15 cellular contexts compared by ENCODE assay signal in genomic region chr18:79588131-79588635, GRCh38.
A peak's percentile ranks its signal among the peaks of the same experiment; 100 is the strongest.
DNase-seq lines count a peak whose midpoint lies in the region; ATAC-seq lines count a peak whose summit lies in the region.
"Had no signal": no experiment of that assay in that cellular context is flagged by ENCODE, and none has a peak within 500 bp of the region (broad histone marks: within the 10 kb centered on the region; RNA-seq: fewer than 3 reads in every experiment).

No MANE protein-coding gene starts in this region.

- no peaks in the 10 kb centered on the region for H3K4me1 ChIP-seq in aorta (ENCODE audit: control insufficient read depth in 1 of 2, insufficient read depth in 2 of 2, low read length in 2 of 2)

- H3K27me3 ChIP-seq in aorta (ENCODE audit: control insufficient read depth in 1 of 2, insufficient read depth in 2 of 2, low read length in 1 of 2), result no peaks in the 10 kb centered on the region
- H3K27me3 ChIP-seq: Peyer's patch had no signal

- no peaks in the 10 kb centered on the region for H3K36me3 ChIP-seq in aorta (ENCODE audit: control insufficient read depth in 1 of 2, insufficient read depth in 2 of 2, low read length in 1 of 2)
- H3K36me3 ChIP-seq: Peyer's patch had no signal

- DNase-seq in cardiac septum (ENCODE audit: low spot score) (peak; percentile 56), Right ventricle myocardium inferior (ENCODE audit: missing footprints) (no peak), left colon (peak; percentile 5 to 10), sciatic nerve (ENCODE audit: low spot score) (peak; percentile 55), aorta (peak; percentile 74 to 80), ecto neural progenitor cell (ENCODE audit: low spot score) (no peak), islet precursor cell (no peak)
- DNase-seq: activated CD4-positive, alpha-beta T cell treated with anti-CD3 and anti-CD28 coated beads, Interleukin-2, amount 50 U/mL, for 4 hours; activated T-cell treated with anti-CD3 and anti-CD28 coated beads, Interleukin-2, amount 50 U/mL, for 24 hours; DND-41; foreskin melanocyte; NCI-H2029 treated with DMSO at 0.1 percent for 48 hours; NCI-H526 had no signal

- WGBS in aorta, 2 donors, result 20 to 30% methylated on average over 16 to 17 of the region's 17 CpGs

- peak overlapping the region; percentile 87 to 98 for H3K27ac ChIP-seq in aorta (ENCODE audit: low read depth in 1 of 2, low read length in 2 of 2)

- no peak for ATAC-seq in Right ventricle myocardium inferior
- ATAC-seq in left colon, result no peak
- peak; percentile 7 for ATAC-seq in sciatic nerve
- ATAC-seq in aorta (ENCODE audit: low FRiP score), result peak; percentile 11
- ATAC-seq in HG02571 (IDR thresholded peaks at IDR 0.05; ENCODE audit: unreplicated experiment), result no peak

- no peak overlapping the region for H3K4me3 ChIP-seq in aorta (ENCODE audit: low read length in 2 of 2)
- H3K4me3 ChIP-seq: Peyer's patch had no signal

- intact Hi-C loops in cardiac septum (cut with DNase I), result loop anchor here (5.0 kb wide), 1 partner anchor 191 kb away; the partner anchor contains the start of gene NFATC1
- intact Hi-C loops in Right ventricle myocardium inferior (cut with DNase I), result no loop called here
- intact Hi-C loops in left colon (cut with DNase I, micrococcal nuclease), result no loop called here
- intact Hi-C loops in sciatic nerve (cut with DNase I), result no loop called here
- intact Hi-C loops in aorta (cut with DNase I), result loop anchor here (2.0 to 5.0 kb wide), 4 partner anchors 49 to 201 kb away; no protein-coding TSS in a partner anchor

- no peaks in the 10 kb centered on the region for H3K9me3 ChIP-seq in aorta (ENCODE audit: control insufficient read depth, low read length)
- H3K9me3 ChIP-seq: Peyer's patch had no signal

Comparison
In these comparisons a context has a peak if more than half of its experiments do, and no peak if none do; other contexts are left out.
1. DNase-seq: peak in cardiac septum (single experiment), left colon (2 of 2), sciatic nerve (single experiment) and aorta (2 of 2); none in Right ventricle myocardium inferior (single experiment), ecto neural progenitor cell (single experiment) and islet precursor cell (single experiment).
2. intact Hi-C loops: an anchor here in cardiac septum (5.0 kb wide) and aorta (2.0 to 5.0 kb wide); none called in Right ventricle myocardium inferior, left colon and sciatic nerve.
3. ATAC-seq: peak in sciatic nerve (single experiment) and aorta (single experiment); none in Right ventricle myocardium inferior (single experiment), left colon (single experiment) and HG02571 (single experiment).